ENCODE assay signal across 30 cellular contexts in genomic region chr10:100901051-100901450, GRCh38.
"Had no signal": no experiment of that assay in that cellular context is flagged by ENCODE, and none has a peak within 500 bp of the region (broad histone marks: within the 10 kb centered on the region; RNA-seq: fewer than 3 reads in every experiment).

No MANE protein-coding gene starts in this region.

- H3K27ac ChIP-seq: PC-9, RWPE1, WERI-Rb-1 had no signal

- H3K27ac Mint-ChIP-seq: activated CD4-positive, alpha-beta memory T cell treated with anti-CD3 and anti-CD28 coated beads, Interleukin-2, amount 10 ng/mL, durations not matched to agents 7 days and 5 days; activated naive CD4-positive, alpha-beta T cell treated with anti-CD3 and anti-CD28 coated beads, Interleukin-2, amount 10 ng/mL, durations not matched to agents 7 days and 5 days; activated naive CD8-positive, alpha-beta T cell; activated naive CD8-positive, alpha-beta T cell treated with anti-CD3 and anti-CD28 coated beads, Interleukin-2, amount 50 U/mL, for 24 hours; activated T-cell treated with anti-CD3 and anti-CD28 coated beads, Interleukin-2, amount 50 U/mL, for 24 hours had no signal

- DNase-seq: activated CD4-positive, alpha-beta memory T cell treated with anti-CD3 and anti-CD28 coated beads, Interleukin-2, amount 10 ng/mL, durations not matched to agents 7 days and 5 days; activated CD4-positive, alpha-beta T cell treated with anti-CD3 and anti-CD28 coated beads for 1 hour; activated CD4-positive, alpha-beta T cell treated with anti-CD3 and anti-CD28 coated beads for 48 hours; activated CD4-positive, CD25-positive, alpha-beta regulatory T cell; activated effector memory CD4-positive, alpha-beta T cell treated with Interleukin-2 at 50 U/mL for 16 hours; activated naive CD4-positive, alpha-beta T cell treated with anti-CD3 and anti-CD28 coated beads, Interleukin-2, amount 10 ng/mL, durations not matched to agents 7 days and 5 days; activated naive CD8-positive, alpha-beta T cell treated with anti-CD3 and anti-CD28 coated beads, Interleukin-2, amount 50 U/mL, for 24 hours; activated T-cell treated with anti-CD3 and anti-CD28 coated beads, Interleukin-2, amount 50 U/mL, for 24 hours; anterior cingulate cortex; central memory CD4-positive, alpha-beta T cell; Karpas-422; KBM-7; NCI-H1105; NCI-H1436; NCI-H1694; NCI-H1930; NCI-H2081 treated with DMSO at 0.1 percent for 48 hours; NCI-H226; NCI-H446 treated with DMSO at 0.1 percent for 48 hours; NCI-H69; NK-92 treated with Interleukin-12 subunit alpha and Interleukin-12 subunit beta, amount 100 ng/mL, for 24 hours; PC-9; SIG-M5; SW 1271; T1000; WERI-Rb-1 had no signal

- H3K36me3 Mint-ChIP-seq: activated naive CD4-positive, alpha-beta T cell treated with anti-CD3 and anti-CD28 coated beads, Interleukin-2, amount 10 ng/mL, durations not matched to agents 7 days and 5 days; activated naive CD8-positive, alpha-beta T cell; brain had no signal

- H3K4me3 ChIP-seq: PC-9 had no signal

- H3K4me3 Mint-ChIP-seq: activated CD4-positive, alpha-beta memory T cell treated with anti-CD3 and anti-CD28 coated beads, Interleukin-2, amount 10 ng/mL, durations not matched to agents 7 days and 5 days; activated naive CD4-positive, alpha-beta T cell treated with anti-CD3 and anti-CD28 coated beads, Interleukin-2, amount 10 ng/mL, durations not matched to agents 7 days and 5 days; activated naive CD8-positive, alpha-beta T cell; activated naive CD8-positive, alpha-beta T cell treated with anti-CD3 and anti-CD28 coated beads, Interleukin-2, amount 50 U/mL, for 24 hours; activated T-cell treated with anti-CD3 and anti-CD28 coated beads, Interleukin-2, amount 50 U/mL, for 24 hours had no signal

- H2AFZ ChIP-seq: PC-9 had no signal

- H3K36me3 ChIP-seq: WERI-Rb-1 had no signal

- H3K4me1 Mint-ChIP-seq: activated CD4-positive, alpha-beta memory T cell treated with anti-CD3 and anti-CD28 coated beads, Interleukin-2, amount 10 ng/mL, durations not matched to agents 7 days and 5 days; activated naive CD4-positive, alpha-beta T cell treated with anti-CD3 and anti-CD28 coated beads, Interleukin-2, amount 10 ng/mL, durations not matched to agents 7 days and 5 days; activated naive CD8-positive, alpha-beta T cell treated with anti-CD3 and anti-CD28 coated beads, Interleukin-2, amount 50 U/mL, for 24 hours had no signal

- H3K9me3 Mint-ChIP-seq: activated CD4-positive, alpha-beta memory T cell treated with anti-CD3 and anti-CD28 coated beads, Interleukin-2, amount 10 ng/mL, durations not matched to agents 7 days and 5 days; activated naive CD4-positive, alpha-beta T cell treated with anti-CD3 and anti-CD28 coated beads, Interleukin-2, amount 10 ng/mL, durations not matched to agents 7 days and 5 days; activated naive CD8-positive, alpha-beta T cell treated with anti-CD3 and anti-CD28 coated beads, Interleukin-2, amount 50 U/mL, for 24 hours; activated T-cell treated with anti-CD3 and anti-CD28 coated beads, Interleukin-2, amount 50 U/mL, for 24 hours; brain had no signal

- H3K4me2 ChIP-seq: PC-9 had no signal

- ATAC-seq: activated naive CD8-positive, alpha-beta T cell treated with anti-CD3 and anti-CD28 coated beads, Interleukin-2, amount 50 U/mL, for 24 hours; Right ventricle myocardium inferior had no signal
